ENCODE assay signal across 8 cellular contexts in genomic region chr1:23568608-23569383, GRCh38. TPM values are rescaled to one million over a fixed set of nuclear protein-coding genes. Genes with fewer than 3 reads are reported as not detected.
DNase-seq lines count a peak whose midpoint lies in the region; ATAC-seq and TF ChIP-seq lines count a peak whose summit lies in the region.

No MANE protein-coding gene starts in this region.

- DNase-seq in Right ventricle myocardium inferior (ENCODE audit: missing footprints) (no peak), cardiac septum (ENCODE audit: low spot score) (no peak), vagina (ENCODE audit: extremely low spot score in 2 of 2) (no peak), posterior vena cava (ENCODE audit: low spot score) (no peak), A172 (ENCODE audit: low spot score) (no peak)
- DNase-seq in activated effector memory CD4-positive, alpha-beta T cell treated with Interleukin-2 at 50 U/mL for 16 hours = no peak

- peaks cover 46% of the 10 kb centered on the region for H3K4me1 Mint-ChIP-seq in dendritic cell treated with granulocyte-macrophage colony-stimulating factor and Interleukin-4, amounts not matched to agents 40 ng/mL and 50 ng/mL, for 4 days (ENCODE audit: low read depth)

- H3K27me3 ChIP-seq in muscle layer of colon (ENCODE audit: control insufficient read depth in 1 of 2, insufficient read depth in 2 of 2, low read length in 2 of 2) (no peaks in the 10 kb centered on the region), vagina (no peaks in the 10 kb centered on the region)

- H3K27ac Mint-ChIP-seq in dendritic cell treated with granulocyte-macrophage colony-stimulating factor and Interleukin-4, amounts not matched to agents 40 ng/mL and 50 ng/mL, for 4 days = peak overlapping the region; percentile 67

- H3K27ac ChIP-seq in muscle layer of colon (ENCODE audit: low read depth, low read length) = peak overlapping the region; percentile 8
- peak overlapping the region; percentile 77 for H3K27ac ChIP-seq in vagina

- H3K4me1 ChIP-seq in muscle layer of colon (ENCODE audit: insufficient read depth, low read length) (peaks cover 10% of the 10 kb centered on the region), vagina (peaks cover 13% of the 10 kb centered on the region)

- H3K36me3 ChIP-seq in muscle layer of colon (ENCODE audit: insufficient read depth, low read length) = no peaks in the 10 kb centered on the region
- H3K36me3 ChIP-seq in vagina = no peaks in the 10 kb centered on the region

- H3K4me3 ChIP-seq in muscle layer of colon (ENCODE audit: low read depth in 1 of 2, low read length in 2 of 2) (peak overlapping the region; percentile 62 to 73), vagina (peak overlapping the region; percentile 50 to 70)

- ATAC-seq in Right ventricle myocardium inferior = peak; percentile 20

- H3K27me3 Mint-ChIP-seq in dendritic cell treated with granulocyte-macrophage colony-stimulating factor and Interleukin-4, amounts not matched to agents 40 ng/mL and 50 ng/mL, for 4 days = peaks cover 55% of the 10 kb centered on the region

- no peaks in the 10 kb centered on the region for H3K9me3 Mint-ChIP-seq in dendritic cell treated with granulocyte-macrophage colony-stimulating factor and Interleukin-4, amounts not matched to agents 40 ng/mL and 50 ng/mL, for 4 days

- no peaks in the 10 kb centered on the region for H3K36me3 Mint-ChIP-seq in dendritic cell treated with granulocyte-macrophage colony-stimulating factor and Interleukin-4, amounts not matched to agents 40 ng/mL and 50 ng/mL, for 4 days (ENCODE audit: low read depth)

- peak overlapping the region; percentile 68 for H3K4me3 Mint-ChIP-seq in dendritic cell treated with granulocyte-macrophage colony-stimulating factor and Interleukin-4, amounts not matched to agents 40 ng/mL and 50 ng/mL, for 4 days

- no peak for TF ChIP-seq POLR2A in vagina (IDR thresholded peaks at IDR 0.05)

- no peak overlapping the region for H3K9ac ChIP-seq in muscle layer of colon (ENCODE audit: low read length)

- H3K9me3 ChIP-seq in muscle layer of colon (ENCODE audit: low read length) (no peaks in the 10 kb centered on the region), vagina (no peaks in the 10 kb centered on the region)

- intact Hi-C loops in Right ventricle myocardium inferior (cut with DNase I) (no loop called here), cardiac septum (cut with DNase I) (no loop called here), vagina (cut with DNase I) (no loop called here), posterior vena cava (cut with DNase I) (no loop called here)
- intact Hi-C loops in dendritic cell treated with granulocyte-macrophage colony-stimulating factor and Interleukin-4, amounts not matched to agents 40 ng/mL and 50 ng/mL, for 4 days (cut with micrococcal nuclease) = no loop called here

- TF ChIP-seq CTCF in vagina (IDR thresholded peaks at IDR 0.05) = no peak

RNA-seq across cellular contexts. Expression of gene ID3, which starts 9.5 kb away (rescaled TPM):
- total RNA-seq in Right ventricle myocardium inferior (90.3 TPM), cardiac septum (126 TPM), vagina (358 TPM), posterior vena cava (100 to 1,000 TPM; 190 to 243 TPM)
- total RNA-seq in A172 (2014; rRNA removed; shearing (Covaris generic)) = 83.7 and 244 TPM in 2 replicates

RNA-seq across cellular contexts. Expression of gene E2F2, which starts 37.8 kb away (rescaled TPM):
- total RNA-seq in Right ventricle myocardium inferior (0.76 TPM), cardiac septum (0.30 TPM), vagina (2.9 TPM), posterior vena cava (under 1 TPM; 0.24 to 0.46 TPM)
- total RNA-seq in A172 (2014; rRNA removed; shearing (Covaris generic)) = 3.8 and 4.0 TPM in 2 replicates
